ENCODE assay signal across 38 cellular contexts in genomic region chr3:130522399-130522798, GRCh38. TPM values are rescaled to one million over a fixed set of nuclear protein-coding genes. Genes with fewer than 3 reads are reported as not detected.
"Had no signal": no experiment of that assay in that cellular context is flagged by ENCODE, and none has a peak within 500 bp of the region (broad histone marks: within the 10 kb centered on the region; RNA-seq: fewer than 3 reads in every experiment).

No MANE protein-coding gene starts in this region.

- DNase-seq: Karpas-422, Kasumi-1, MG63, MM.1S, MV-4-11, NCI-H1048, NCI-H1092, NCI-H1092 treated with DMSO at 0.1 percent for 48 hours, NCI-H1105, NCI-H1105 treated with DMSO at 0.1 percent for 48 hours, NCI-H1417, NCI-H1417 treated with DMSO at 0.1 percent for 48 hours, NCI-H1436, NCI-H1436 treated with DMSO at 0.1 percent for 48 hours, NCI-H146, NCI-H1694, NCI-H1694 treated with DMSO at 0.1 percent for 48 hours, NCI-H187, NCI-H187 treated with DMSO at 0.1 percent for 48 hours, NCI-H1930, NCI-H2029, NCI-H2029 treated with DMSO at 0.1 percent for 48 hours, NCI-H2081, NCI-H2081 treated with DMSO at 0.1 percent for 48 hours, NCI-H2107, NCI-H2171, NCI-H2227 treated with DMSO at 0.1 percent for 48 hours, NCI-H226, NCI-H345, NCI-H446, NCI-H446 treated with DMSO at 0.1 percent for 48 hours, NCI-H510A, NCI-H510A treated with DMSO at 0.1 percent for 48 hours, NCI-H524 had no signal

- H3K36me3 ChIP-seq: MG63 had no signal

- H3K4me3 ChIP-seq: MG63 had no signal

- H3K9me3 ChIP-seq: MG63 had no signal

RNA-seq across cellular contexts. Expression of gene COL6A6, which starts 5.4 kb away (rescaled TPM):
- total RNA-seq: LHCN-M2, M059J, MCF 10A, NCI-H460 had no signal
